In the genomic region with DNA sequence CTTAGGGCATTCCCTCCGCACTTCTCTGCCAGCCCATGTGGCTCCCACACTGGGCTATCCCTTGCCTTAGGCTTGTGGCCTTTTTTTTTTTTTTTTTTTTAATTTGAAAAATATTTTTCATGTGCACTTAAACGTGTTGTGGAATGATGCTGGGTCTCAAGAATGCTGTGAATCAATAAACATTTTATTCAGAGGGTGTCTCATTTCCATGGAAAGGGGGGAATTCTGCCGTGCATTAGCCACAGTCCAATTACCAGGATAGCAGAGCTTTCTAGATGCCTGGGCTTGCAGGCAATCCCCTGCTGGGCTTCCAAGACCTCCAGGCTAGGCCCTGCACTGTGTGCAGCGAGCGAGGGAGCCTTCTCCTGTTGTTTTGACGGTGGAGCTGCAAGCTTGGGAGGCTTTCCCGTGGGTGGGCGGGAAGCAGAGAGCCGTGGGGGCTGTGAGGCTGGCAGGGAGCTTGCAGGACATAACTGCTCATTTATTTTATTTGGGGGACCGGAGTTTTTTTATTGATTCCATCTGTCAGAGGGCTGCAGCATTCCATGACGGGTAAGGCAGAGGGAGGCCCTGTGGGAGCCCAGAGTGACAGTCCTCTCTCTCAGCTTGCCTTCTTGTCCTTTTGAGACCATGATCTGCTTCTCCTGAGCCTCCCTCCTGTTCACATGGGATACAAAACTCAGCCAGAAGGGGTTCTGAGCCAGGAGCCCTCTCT, we compare ENCODE assay signal across 21 cellular contexts. TPM values are rescaled to one million over a fixed set of nuclear protein-coding genes. Genes with fewer than 3 reads are reported as not detected.
DNase-seq lines count a peak whose midpoint lies in the region; ATAC-seq and TF ChIP-seq lines count a peak whose summit lies in the region.
"Had no signal": no experiment of that assay in that cellular context is flagged by ENCODE, and none has a peak within 500 bp of the region (broad histone marks: within the 10 kb centered on the region; RNA-seq: fewer than 3 reads in every experiment).

No MANE protein-coding gene starts in this region.

- 24% methylated on average over 10 of the region's 11 CpGs for WGBS in SK-N-SH (ENCODE audit: low lambda C conversion rate)
- 68 to 72% methylated on average over 11 of the region's 11 CpGs for WGBS in aorta, 2 donors

- H3K4me1 ChIP-seq in SK-N-SH (ENCODE audit: control insufficient read depth in 1 of 2, insufficient read depth in 2 of 2, low read depth in 1 of 2, low read length in 1 of 2) (peaks cover 0 to 13% of the 10 kb centered on the region in 2 experiments; a peak in 1 of 4 replicates), adipocyte (ENCODE audit: control insufficient read depth, insufficient read depth, low read length) (peaks cover 14% of the 10 kb centered on the region), aorta (ENCODE audit: control insufficient read depth in 1 of 2, insufficient read depth in 2 of 2, low read length in 2 of 2) (no peaks in the 10 kb centered on the region), HAP-1 (no peaks in the 10 kb centered on the region)
- H3K4me1 ChIP-seq: colonic mucosa had no signal

- intact Hi-C loops in aorta (cut with DNase I) = loop anchor here in 1 of 2 donors (10.0 kb wide), 1 partner anchor 345 kb away; no protein-coding TSS in a partner anchor

- no peak overlapping the region for H3K9ac ChIP-seq in SK-N-SH
- no peak overlapping the region for H3K9ac ChIP-seq in adipocyte (ENCODE audit: low read length)

- H4K20me1 ChIP-seq in SK-N-SH (ENCODE audit: insufficient read depth) = no peaks in the 10 kb centered on the region

- POLR2A ChIA-PET in SK-N-SH (lab: Yijun Ruan, JAX) = no interaction called here

- no peaks in the 10 kb centered on the region for H3K79me2 ChIP-seq in SK-N-SH (ENCODE audit: insufficient read depth)

- TF ChIP-seq CTCF in SK-N-SH (IDR thresholded peaks at IDR 0.05) = no peak
- TF ChIP-seq CTCF in GM20000 (IDR thresholded peaks at IDR 0.05; ENCODE audit: extremely low read depth, missing control alignments) = no peak

- H2AFZ ChIP-seq in SK-N-SH (ENCODE audit: low read depth) = no peak overlapping the region

- no peak for ATAC-seq in SK-N-SH treated with all-trans-retinoic acid at 6 μM for 48 hours
- no peak for ATAC-seq in aorta (ENCODE audit: low FRiP score)
- ATAC-seq in GM19455 (IDR thresholded peaks at IDR 0.05; ENCODE audit: unreplicated experiment) = no peak
- ATAC-seq: activated CD4-positive, alpha-beta T cell treated with anti-CD3 and anti-CD28 coated beads for 36 hours; activated naive CD4-positive, alpha-beta T cell treated with anti-CD3 and anti-CD28 coated beads, Interleukin-2, amount 50 U/mL, for 72 hours; Right ventricle myocardium inferior; T-cell had no signal

- peak; percentile 60 for DNase-seq in SK-N-SH
- DNase-seq in adipocyte (ENCODE audit: low read depth) = peak; percentile 27
- peak; percentile 58 for DNase-seq in left kidney (ENCODE audit: low read depth, low spot score)
- DNase-seq in aorta = peak; percentile 26 to 55
- DNase-seq in GM20000 (ENCODE audit: low spot score) = no peak
- no peak for DNase-seq in HAP-1 (ENCODE audit: low spot score in 2 of 2)
- DNase-seq: activated CD4-positive, alpha-beta T cell treated with anti-CD3 and anti-CD28 coated beads for 36 hours; CD4-positive, alpha-beta T cell; colonic mucosa; endodermal cell; H9; left ventricle myocardium inferior; midbrain; NCI-H1417 treated with DMSO at 0.1 percent for 48 hours; stimulated activated CD8-positive, alpha-beta memory T cell treated with anti-CD3 and anti-CD28 coated beads, Interleukin-4, amount 100 ng/mL, for 48 hours; T-cell had no signal

- in situ Hi-C loops in HAP-1 (cut with MboI; ENCODE audit: low sequenced_read_pairs) = loop anchor here (10.0 to 25.0 kb wide), 2 partner anchors 115 to 353 kb away; no protein-coding TSS in a partner anchor

- CTCF ChIA-PET in SK-N-SH (lab: Yijun Ruan, JAX) = interaction anchor here (0.6 to 7.4 kb wide), 7 partner anchors 10 to 348 kb away, joined by 3 to 54 read pairs (median 4); a partner anchor contains a TSS

- no peaks in the 10 kb centered on the region for H3K9me2 ChIP-seq in SK-N-SH

- no peak overlapping the region for H3K4me2 ChIP-seq in SK-N-SH

- H3K36me3 ChIP-seq in SK-N-SH (replicated peaks in 1 of 2; ENCODE audit: control insufficient read depth in 1 of 2, insufficient read depth in 2 of 2, low read length in 1 of 2) (no peaks in the 10 kb centered on the region), adipocyte (ENCODE audit: control insufficient read depth, insufficient read depth, low read length, severe bottlenecking) (no peaks in the 10 kb centered on the region), aorta (ENCODE audit: control insufficient read depth in 1 of 2, insufficient read depth in 2 of 2, low read length in 1 of 2) (no peaks in the 10 kb centered on the region), HAP-1 (replicated peaks) (no peaks in the 10 kb centered on the region)
- H3K36me3 ChIP-seq: colonic mucosa, left ventricle myocardium inferior had no signal

- no peaks in the 10 kb centered on the region for H3K27me3 ChIP-seq in SK-N-SH (ENCODE audit: insufficient read depth)
- H3K27me3 ChIP-seq in adipocyte (replicated peaks; ENCODE audit: control insufficient read depth, insufficient read depth, low read length) = peaks cover 54% of the 10 kb centered on the region
- no peaks in the 10 kb centered on the region for H3K27me3 ChIP-seq in aorta (ENCODE audit: control insufficient read depth in 1 of 2, insufficient read depth in 2 of 2, low read length in 1 of 2)
- H3K27me3 ChIP-seq in HAP-1 (ENCODE audit: low read depth) = peaks cover 75% of the 10 kb centered on the region

- H3K9me3 ChIP-seq in SK-N-SH (no peaks in the 10 kb centered on the region), adipocyte (ENCODE audit: control insufficient read depth, low read length) (no peaks in the 10 kb centered on the region), aorta (ENCODE audit: control insufficient read depth, low read length) (no peaks in the 10 kb centered on the region), HAP-1 (no peaks in the 10 kb centered on the region)
- H3K9me3 ChIP-seq: colonic mucosa, left ventricle myocardium inferior had no signal

- H3F3A ChIP-seq in SK-N-SH (replicated peaks; ENCODE audit: insufficient read depth) = no peaks in the 10 kb centered on the region

- TF ChIP-seq RAD21 in SK-N-SH (IDR thresholded peaks at IDR 0.05; ENCODE audit: low read length) = no peak

- H3K4me3 ChIP-seq in SK-N-SH (ENCODE audit: low read depth in 2 of 2, low read length in 1 of 2) (no peak overlapping the region), adipocyte (ENCODE audit: low read length) (no peak overlapping the region), aorta (ENCODE audit: low read length in 2 of 2) (no peak overlapping the region), HAP-1 (no peak overlapping the region)
- H3K4me3 ChIP-seq: colonic mucosa, left ventricle myocardium inferior had no signal

- H3K27ac ChIP-seq in SK-N-SH (ENCODE audit: low read depth in 2 of 2, low read length in 1 of 2) (no peak overlapping the region), aorta (ENCODE audit: low read depth in 1 of 2, low read length in 2 of 2) (no peak overlapping the region)
- H3K27ac ChIP-seq: colonic mucosa, left ventricle myocardium inferior had no signal

- TF ChIP-seq EP300 in SK-N-SH (IDR thresholded peaks at IDR 0.05; ENCODE audit: borderline replicate concordance in 1 of 2, low read depth in 1 of 2, low read length in 1 of 2) = no peak

TF ChIP-seq in SK-N-SH, 30 proteins besides CTCF, POLR2A, EP300 and RAD21 (continues in another document):
- TF ChIP-seq, protein P1, sequence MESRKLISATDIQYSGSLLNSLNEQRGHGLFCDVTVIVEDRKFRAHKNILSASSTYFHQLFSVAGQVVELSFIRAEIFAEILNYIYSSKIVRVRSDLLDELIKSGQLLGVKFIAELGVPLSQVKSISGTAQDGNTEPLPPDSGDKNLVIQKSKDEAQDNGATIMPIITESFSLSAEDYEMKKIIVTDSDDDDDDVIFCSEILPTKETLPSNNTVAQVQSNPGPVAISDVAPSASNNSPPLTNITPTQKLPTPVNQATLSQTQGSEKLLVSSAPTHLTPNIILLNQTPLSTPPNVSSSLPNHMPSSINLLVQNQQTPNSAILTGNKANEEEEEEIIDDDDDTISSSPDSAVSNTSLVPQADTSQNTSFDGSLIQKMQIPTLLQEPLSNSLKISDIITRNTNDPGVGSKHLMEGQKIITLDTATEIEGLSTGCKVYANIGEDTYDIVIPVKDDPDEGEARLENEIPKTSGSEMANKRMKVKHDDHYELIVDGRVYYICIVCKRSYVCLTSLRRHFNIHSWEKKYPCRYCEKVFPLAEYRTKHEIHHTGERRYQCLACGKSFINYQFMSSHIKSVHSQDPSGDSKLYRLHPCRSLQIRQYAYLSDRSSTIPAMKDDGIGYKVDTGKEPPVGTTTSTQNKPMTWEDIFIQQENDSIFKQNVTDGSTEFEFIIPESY (IDR thresholded peaks at IDR 0.05; ENCODE audit: borderline replicate concordance, low read depth) = no peak

TF ChIP-seq in SK-N-SH treated with all-trans-retinoic acid at 6 μM for 48 hours, 23 proteins besides CTCF, POLR2A, EP300 and RAD21:
- no peak for TF ChIP-seq PPARA (CRISPR knock-in tag; IDR thresholded peaks at IDR 0.05; ENCODE audit: borderline replicate concordance)
- TF ChIP-seq ZNF70 (CRISPR knock-in tag; IDR thresholded peaks at IDR 0.05) = no peak
- no peak for TF ChIP-seq SNAI2 (CRISPR knock-in tag; IDR thresholded peaks at IDR 0.05)

RNA-seq across cellular contexts. Expression of a gene that starts 2.6 kb away (rescaled TPM):
- not detected in 2 replicates for polyA plus RNA-seq in SK-N-SH (2012; rRNA removed)
- not detected in 2 replicates for polyA plus RNA-seq in SK-N-SH (2012; cell fraction: cytosol; rRNA removed)
- not detected in 2 replicates for polyA plus RNA-seq in SK-N-SH (2012; cell fraction: nucleus; rRNA removed)
- 1 to 10 TPM; 3.8 to 10.0 TPM for total RNA-seq in aorta
- polyA plus RNA-seq in aorta = under 1 TPM; 0.13 to 0.82 TPM
- total RNA-seq: activated CD4-positive, alpha-beta T cell treated with anti-CD3 and anti-CD28 coated beads for 36 hours; activated naive CD4-positive, alpha-beta T cell treated with anti-CD3 and anti-CD28 coated beads, Interleukin-2, amount 50 U/mL, for 72 hours; CD4-positive, alpha-beta T cell had no signal

RNA-seq across cellular contexts. Expression of a gene that starts 9.8 kb away (rescaled TPM):
- polyA plus RNA-seq in SK-N-SH (2012; rRNA removed) (not detected in 2 replicates), aorta (not detected)
- polyA plus RNA-seq in SK-N-SH (2012; cell fraction: cytosol; rRNA removed) = not detected in 2 replicates
- polyA plus RNA-seq in SK-N-SH (2012; cell fraction: nucleus; rRNA removed) = not detected in 2 replicates
- under 1 TPM in 1 of 2 donors, not detected in 1; 0.48 TPM for total RNA-seq in aorta
- total RNA-seq: activated CD4-positive, alpha-beta T cell treated with anti-CD3 and anti-CD28 coated beads for 36 hours; CD4-positive, alpha-beta T cell; colonic mucosa; left ventricle myocardium inferior; renal cortical epithelial cell; Right ventricle myocardium inferior; T-cell had no signal

Comparison
In these comparisons a context has a peak if more than half of its experiments do, and no peak if none do; other contexts are left out.
1. DNase-seq: peak in SK-N-SH (single experiment), adipocyte (single experiment), left kidney (single experiment) and aorta (2 of 2); none in GM20000 (single experiment) and HAP-1 (0 of 2).